Comparison of ENCODE assay signal across 14 cellular contexts in the genomic region with DNA sequence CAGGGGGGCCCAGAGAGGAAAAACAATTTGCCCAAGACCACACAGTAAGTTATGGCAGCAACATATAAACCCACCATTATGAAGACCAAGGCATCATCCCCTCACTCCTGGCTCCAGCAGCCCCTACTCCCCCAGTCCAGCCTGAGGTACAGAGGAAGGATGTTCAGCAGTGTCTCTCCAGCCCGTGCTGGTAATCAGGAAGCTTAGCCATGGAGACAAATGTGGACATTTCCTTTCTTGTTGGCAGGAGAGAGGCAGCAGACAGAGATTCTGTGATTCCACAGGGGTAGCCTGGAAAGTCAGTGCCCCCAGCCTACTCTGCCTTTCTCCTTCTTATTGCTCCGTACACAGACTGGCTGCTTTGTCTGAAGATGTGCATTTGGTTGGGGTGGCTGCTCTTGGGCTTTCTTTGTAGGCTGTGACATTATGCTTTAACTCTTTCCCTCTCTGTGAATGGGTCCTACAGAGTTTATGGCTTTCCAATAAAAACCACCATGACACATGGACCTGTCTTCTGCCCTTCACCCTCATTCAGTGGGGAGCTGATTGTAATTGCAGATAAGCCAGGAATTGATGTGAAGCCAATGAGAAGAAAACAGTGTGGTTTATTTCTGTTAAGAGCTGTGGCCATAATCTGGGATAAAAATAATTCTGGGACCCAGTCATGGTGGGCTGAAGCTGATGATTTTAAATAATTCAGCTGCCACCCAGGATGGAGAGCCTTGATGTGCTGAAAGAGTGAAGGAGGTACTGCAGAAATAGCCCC. TPM values are rescaled to one million over a fixed set of nuclear protein-coding genes. Genes with fewer than 3 reads are reported as not detected.
A peak's percentile ranks its signal among the peaks of the same experiment; 100 is the strongest.
DNase-seq lines count a peak whose midpoint lies in the region; TF ChIP-seq lines count a peak whose summit lies in the region.
"Had no signal": no experiment of that assay in that cellular context is flagged by ENCODE, and none has a peak within 500 bp of the region (broad histone marks: within the 10 kb centered on the region; RNA-seq: fewer than 3 reads in every experiment).

No MANE protein-coding gene starts in this region.

- TF ChIP-seq CTCF in BE2C (IDR thresholded peaks at IDR 0.05; ENCODE audit: low read depth, low read length), result no peak
- TF ChIP-seq CTCF in dorsolateral prefrontal cortex (IDR thresholded peaks at IDR 0.05 in 54 of 56, conservative IDR thresholded peaks at IDR 0.05 in 2 of 56; ENCODE audit: low read depth in 1 of 56, partially characterized antibody in 56 of 56), result no peak

- CTCF ChIA-PET in activated naive CD4-positive, alpha-beta T cell treated with anti-CD3 and anti-CD28 coated beads for 36 hours (lab: Charles Lee), result no interaction called here

- DNase-seq in BE2C, result no peak
- DNase-seq in NCI-H69 (lab: John Stamatoyannopoulos, UW), result peak; percentile 19
- DNase-seq in dorsolateral prefrontal cortex, result no peak
- DNase-seq in NK-92 (lab: John Stamatoyannopoulos, UW; ENCODE audit: unreplicated experiment), result no peak
- no peak for DNase-seq in activated naive CD4-positive, alpha-beta T cell treated with anti-CD3 and anti-CD28 coated beads for 36 hours
- DNase-seq: C1 segment of cervical spinal cord; CD4-positive, CD25-positive, alpha-beta regulatory T cell; CD8-positive, alpha-beta memory T cell; COR-L47; HCEC 1CT; IMR-90 had no signal

- H3K9me3 Mint-ChIP-seq in activated naive CD4-positive, alpha-beta T cell treated with anti-CD3 and anti-CD28 coated beads for 36 hours, result no peaks in the 10 kb centered on the region

- H3K27me3 ChIP-seq in BE2C (no peaks in the 10 kb centered on the region), dorsolateral prefrontal cortex (peaks cover 0 to 41% (median 4%) of the 10 kb centered on the region in 45 donors)

- no peak overlapping the region for H3K27ac Mint-ChIP-seq in activated naive CD4-positive, alpha-beta T cell treated with anti-CD3 and anti-CD28 coated beads for 36 hours
- H3K27ac Mint-ChIP-seq: B cell; CD4-positive, CD25-positive, alpha-beta regulatory T cell; CD8-positive, alpha-beta memory T cell had no signal

- peak overlapping the region in 54 of 59 donors; percentile 2 to 88 (median 66) for H3K27ac ChIP-seq in dorsolateral prefrontal cortex
- H3K27ac ChIP-seq in temporal lobe (ENCODE audit: low read depth, low read length), result peak overlapping the region; percentile 45

- no peak overlapping the region for H3K4me3 Mint-ChIP-seq in activated naive CD4-positive, alpha-beta T cell treated with anti-CD3 and anti-CD28 coated beads for 36 hours
- H3K4me3 Mint-ChIP-seq: B cell; CD4-positive, CD25-positive, alpha-beta regulatory T cell; CD8-positive, alpha-beta memory T cell had no signal

- no peaks in the 10 kb centered on the region for H3K9me3 ChIP-seq in BE2C

- H3K27me3 Mint-ChIP-seq in activated naive CD4-positive, alpha-beta T cell treated with anti-CD3 and anti-CD28 coated beads for 36 hours (ENCODE audit: low read depth), result peaks cover 44% of the 10 kb centered on the region

- peaks cover 47% of the 10 kb centered on the region for H3K4me1 ChIP-seq in BE2C

- H3K4me1 Mint-ChIP-seq in activated naive CD4-positive, alpha-beta T cell treated with anti-CD3 and anti-CD28 coated beads for 36 hours (ENCODE audit: low read depth), result peaks cover 5% of the 10 kb centered on the region
- H3K4me1 Mint-ChIP-seq: B cell had no signal

- peaks cover 41% of the 10 kb centered on the region for H3K36me3 ChIP-seq in BE2C

- H3K36me3 Mint-ChIP-seq in activated naive CD4-positive, alpha-beta T cell treated with anti-CD3 and anti-CD28 coated beads for 36 hours (ENCODE audit: low read depth), result no peaks in the 10 kb centered on the region
- H3K36me3 Mint-ChIP-seq: CD4-positive, CD25-positive, alpha-beta regulatory T cell; CD8-positive, alpha-beta memory T cell had no signal

- H3K4me3 ChIP-seq in BE2C (ENCODE audit: low read depth, low read length) (peak overlapping the region; percentile 19), dorsolateral prefrontal cortex (peak overlapping the region in 30 of 59 donors; percentile 0 to 65 (median 28))

- intact Hi-C loops in dorsolateral prefrontal cortex (cut with DNase I), result no loop called here
- intact Hi-C loops in activated naive CD4-positive, alpha-beta T cell treated with anti-CD3 and anti-CD28 coated beads for 36 hours (cut with micrococcal nuclease), result no loop called here

RNA-seq across cellular contexts. Expression of a gene that starts 3.4 kb away (rescaled TPM):
- polyA plus RNA-seq in BE2C (2012; ENCODE audit: insufficient read depth, insufficient read length, low read depth), result 61.2 TPM
- 100 to 1,000 TPM in 114 of 120 experiments, 10 to 100 TPM in 6; 68.0 to 384 (median 219) TPM for total RNA-seq in dorsolateral prefrontal cortex
- 8.9 TPM for total RNA-seq in temporal lobe
- total RNA-seq in activated naive CD4-positive, alpha-beta T cell treated with anti-CD3 and anti-CD28 coated beads for 36 hours, result not detected
- total RNA-seq: A172; B cell; CD4-positive, CD25-positive, alpha-beta regulatory T cell; CD8-positive, alpha-beta memory T cell; IMR-90 had no signal
- polyA plus RNA-seq: CD4-positive, CD25-positive, alpha-beta regulatory T cell; CD8-positive, alpha-beta memory T cell; IMR-90 had no signal
